In genomic region chr9:122159026-122159924, GRCh38 we compare ENCODE assay signal across 8 cellular contexts.
DNase-seq lines count a peak whose midpoint lies in the region; ATAC-seq lines count a peak whose summit lies in the region.

MORN5 (plus strand) TSS chr9:122159908; CDS start chr9:122159973, 65 bp downstream.
NDUFA8 (minus strand) TSS chr9:122159779; CDS start chr9:122159677, 102 bp downstream.

- ATAC-seq in GM19043 (IDR thresholded peaks at IDR 0.05; ENCODE audit: low read depth, unreplicated experiment) (peak; percentile 96), HG03354 (IDR thresholded peaks at IDR 0.05; ENCODE audit: poor library complexity, severe bottlenecking, unreplicated experiment) (peak; percentile 97)
- ATAC-seq in activated CD4-positive, CD25-positive, alpha-beta regulatory T cell treated with anti-CD3 and anti-CD28 coated beads, Interleukin-2, amount 50 U/mL, for 24 hours: peak; percentile 85 to 86

- peak; percentile 79 to 87 for DNase-seq in AML-193 (lab: John Stamatoyannopoulos, UW)
- peak; percentile 90 to 94 for DNase-seq in NCI-H446 (lab: John Stamatoyannopoulos, UW)
- DNase-seq in cerebellar nuclear complex (lab: John Stamatoyannopoulos, UW): peak; percentile 33 to 71
- DNase-seq in islet precursor cell: peak; percentile 98
- peak; percentile 96 for DNase-seq in stimulated activated CD4-positive, alpha-beta T cell treated with anti-CD3 and anti-CD28 coated beads, Interleukin-12 subunit alpha, Interleukin-12 subunit beta, amount 100 ng/mL, for 4 hours

Comparison
In these comparisons a context has a peak if more than half of its experiments do, and no peak if none do; other contexts are left out.
1. Peak in every context shown above with its lines: DNase-seq and ATAC-seq.